Comparison of ENCODE assay signal across 8 cellular contexts in genomic region chr15:92884459-92884812, GRCh38. TPM values are rescaled to one million over a fixed set of nuclear protein-coding genes. Genes with fewer than 3 reads are reported as not detected.
DNase-seq lines count a peak whose midpoint lies in the region; ATAC-seq and TF ChIP-seq lines count a peak whose summit lies in the region.

No MANE protein-coding gene starts in this region.

- no peak for DNase-seq in BE2C
- DNase-seq in MG63 = no peak
- no peak for DNase-seq in natural killer cell
- no peak for DNase-seq in stimulated activated CD4-positive, alpha-beta T cell treated with anti-CD3 and anti-CD28 coated beads, Interleukin-12 subunit alpha, Interleukin-12 subunit beta, amount 100 ng/mL, for 4 hours
- no peak for DNase-seq in medulla oblongata (ENCODE audit: extremely low spot score)
- no peak for DNase-seq in midbrain (lab: John Stamatoyannopoulos, UW)

- H3K4me1 Mint-ChIP-seq in dendritic cell treated with granulocyte-macrophage colony-stimulating factor and Interleukin-4, amounts not matched to agents 40 ng/mL and 50 ng/mL, for 4 days (ENCODE audit: low read depth) = peaks cover 34% of the 10 kb centered on the region
- peaks cover 55 to 67% of the 10 kb centered on the region in 2 donors for H3K4me1 Mint-ChIP-seq in natural killer cell

- no peaks in the 10 kb centered on the region for H3K9me3 Mint-ChIP-seq in dendritic cell treated with granulocyte-macrophage colony-stimulating factor and Interleukin-4, amounts not matched to agents 40 ng/mL and 50 ng/mL, for 4 days
- no peaks in the 10 kb centered on the region for H3K9me3 Mint-ChIP-seq in natural killer cell

- H3K27me3 Mint-ChIP-seq in dendritic cell treated with granulocyte-macrophage colony-stimulating factor and Interleukin-4, amounts not matched to agents 40 ng/mL and 50 ng/mL, for 4 days = no peaks in the 10 kb centered on the region
- peaks cover 0 to 3% of the 10 kb centered on the region in 2 donors for H3K27me3 Mint-ChIP-seq in natural killer cell (ENCODE audit: low read depth in 2 of 2)

- peaks cover 50% of the 10 kb centered on the region for H3K36me3 Mint-ChIP-seq in dendritic cell treated with granulocyte-macrophage colony-stimulating factor and Interleukin-4, amounts not matched to agents 40 ng/mL and 50 ng/mL, for 4 days (ENCODE audit: low read depth)
- H3K36me3 Mint-ChIP-seq in natural killer cell = peaks cover 32% of the 10 kb centered on the region

- peak overlapping the region; percentile 81 for H3K4me3 Mint-ChIP-seq in dendritic cell treated with granulocyte-macrophage colony-stimulating factor and Interleukin-4, amounts not matched to agents 40 ng/mL and 50 ng/mL, for 4 days
- H3K4me3 Mint-ChIP-seq in natural killer cell = peak overlapping the region; percentile 99

- intact Hi-C loops in dendritic cell treated with granulocyte-macrophage colony-stimulating factor and Interleukin-4, amounts not matched to agents 40 ng/mL and 50 ng/mL, for 4 days (cut with micrococcal nuclease) = loop anchor here (2.0 to 5.0 kb wide), 2 partner anchors 16 to 37 kb away; partner anchors contain the start of gene CHD2
- intact Hi-C loops in natural killer cell (cut with micrococcal nuclease) = loop anchor here (1.0 to 5.0 kb wide), 2 partner anchors 16 to 52 kb away; partner anchors contain the start of gene CHD2

- H3K27me3 ChIP-seq in BE2C (no peaks in the 10 kb centered on the region), MG63 (no peaks in the 10 kb centered on the region)

- H3K36me3 ChIP-seq in BE2C (peaks cover 61% of the 10 kb centered on the region), MG63 (peaks cover 59% of the 10 kb centered on the region)

- H3K4me3 ChIP-seq in BE2C (ENCODE audit: low read depth, low read length) (peak overlapping the region; percentile 97), MG63 (peak overlapping the region; percentile 83)

- peak overlapping the region; percentile 98 for H3K27ac Mint-ChIP-seq in dendritic cell treated with granulocyte-macrophage colony-stimulating factor and Interleukin-4, amounts not matched to agents 40 ng/mL and 50 ng/mL, for 4 days
- H3K27ac Mint-ChIP-seq in natural killer cell = peak overlapping the region; percentile 93 to 97

- TF ChIP-seq CTCF in BE2C (IDR thresholded peaks at IDR 0.05; ENCODE audit: low read depth, low read length) = no peak
- no peak for TF ChIP-seq CTCF in natural killer cell (IDR thresholded peaks at IDR 0.05)

- H3K9me3 ChIP-seq in BE2C (no peaks in the 10 kb centered on the region), MG63 (no peaks in the 10 kb centered on the region)

- ATAC-seq in natural killer cell = no peak
- ATAC-seq in GM18498 (IDR thresholded peaks at IDR 0.05; ENCODE audit: unreplicated experiment) = no peak

- H3K4me1 ChIP-seq in BE2C = peaks cover 17% of the 10 kb centered on the region

RNA-seq across cellular contexts. Expression of gene CHD2, which starts 15.7 kb away (rescaled TPM):
- 77.7 TPM for polyA plus RNA-seq in BE2C (2012; ENCODE audit: insufficient read depth, insufficient read length, low read depth)
- 18.0 and 23.1 TPM in 2 replicates for total RNA-seq in MG63 (2014; rRNA removed; shearing (Covaris generic); ENCODE audit: low replicate concordance)
- 100 to 1,000 TPM; 418 to 449 (median 441) TPM for total RNA-seq in natural killer cell

Comparison
In these comparisons a context has a peak if more than half of its experiments do, and no peak if none do; other contexts are left out.
1. RNA of gene CHD2, which starts 15.7 kb away (total RNA-seq): 418 to 449 TPM in natural killer cell; 18.0 to 23.1 TPM in MG63; every median in the first group is over 10 times any median in the second.